28 cellular contexts compared by ENCODE assay signal in the genomic region with DNA sequence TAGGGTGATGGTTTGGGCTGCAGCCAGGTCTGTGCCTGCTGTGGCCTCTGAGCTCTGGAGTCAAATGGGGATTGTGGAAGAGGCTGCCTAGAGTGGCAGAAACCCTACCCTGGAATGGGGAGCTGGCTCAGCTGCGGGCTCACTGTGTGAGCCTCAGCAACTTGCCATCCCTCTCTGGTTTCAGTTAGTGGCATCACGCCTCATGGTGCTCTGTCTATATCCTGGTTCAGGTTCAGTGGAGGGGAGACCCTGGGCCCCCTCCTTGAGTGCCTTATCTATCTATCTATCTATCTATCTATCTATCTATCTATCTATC.
"Had no signal": no experiment of that assay in that cellular context is flagged by ENCODE, and none has a peak within 500 bp of the region (broad histone marks: within the 10 kb centered on the region; RNA-seq: fewer than 3 reads in every experiment).

No MANE protein-coding gene starts in this region.

- H3K4me1 ChIP-seq: left lung, lower lobe of right lung, parathyroid adenoma, right lobe of liver, stomach, testis, thyroid gland, transverse colon, upper lobe of left lung, vagina had no signal

- H3K4me3 ChIP-seq: left lung, lower lobe of right lung, mucosa of descending colon, psoas muscle, right lobe of liver, skin epidermis, stomach, testis, thyroid gland, transverse colon, upper lobe of left lung, vagina had no signal

- H3K36me3 ChIP-seq: left lung, lower lobe of right lung, right lobe of liver, stomach, thyroid gland, transverse colon, upper lobe of left lung, vagina had no signal

- H3K27ac ChIP-seq: left lung, lower lobe of right lung, parathyroid adenoma, psoas muscle, right lobe of liver, skin epidermis, stomach, testis, thyroid gland, transverse colon, upper lobe of left lung, vagina had no signal

- H3K9ac ChIP-seq: parathyroid adenoma had no signal

- H3K27me3 ChIP-seq: right lobe of liver, stomach, testis, thyroid gland, transverse colon, upper lobe of left lung, vagina had no signal

- DNase-seq: hippocampal formation; kidney; left colon; left lung; lower lobe of right lung; mammary epithelial cell; mesendoderm; midbrain; mucosa of descending colon; naive thymus-derived CD4-positive, alpha-beta T cell; nucleus accumbens; psoas muscle; right lobe of liver; stimulated activated CD4-positive, alpha-beta T cell treated with anti-CD3 and anti-CD28 coated beads, Interleukin-12 subunit alpha, Interleukin-12 subunit beta, amount 100 ng/mL, for 4 hours; stimulated activated CD4-positive, alpha-beta T cell treated with anti-CD3 and anti-CD28 coated beads, Interleukin-15, amount 100 ng/mL, for 24 hours; stimulated activated CD4-positive, alpha-beta T cell treated with anti-CD3 and anti-CD28 coated beads, Interleukin-2, amount 100 ng/mL, for 24 hours; stimulated activated CD4-positive, alpha-beta T cell treated with anti-CD3 and anti-CD28 coated beads, Interleukin-4, amount 100 ng/mL, for 1 hour; stimulated activated naive B cell treated with anti-CD40 and anti-IgM and Interleukin-4, amounts not matched to agents 10 μg/mL and 1 μg/mL and 100 μg/mL, for 72 hours; stimulated activated naive CD8-positive, alpha-beta T cell treated with anti-CD3 and anti-CD28 coated beads, Interleukin-15, Interleukin-2, amounts not matched to agents 100 U/mL and 50 U/mL, for 24 hours; stomach; testis; thyroid gland; transverse colon; upper lobe of left lung had no signal

- H3K79me2 ChIP-seq: parathyroid adenoma had no signal

- FAIRE-seq: kidney had no signal

- H3K9me3 ChIP-seq: mucosa of descending colon, testis, thyroid gland, transverse colon, vagina had no signal

- H2AFZ ChIP-seq: parathyroid adenoma had no signal

- ATAC-seq: left colon; left lung; lower lobe of right lung; mucosa of descending colon; naive thymus-derived CD4-positive, alpha-beta T cell; natural killer cell treated with Interleukin-12 subunit alpha and Interleukin-12 subunit beta and Interleukin-15 and Interleukin-18, amount 100 ng/mL, for 72 hours; right lobe of liver; stimulated activated naive B cell treated with anti-CD40 and anti-IgM and Interleukin-4, amounts not matched to agents 10 μg/mL and 1 μg/mL and 100 μg/mL, for 72 hours; stimulated activated naive CD8-positive, alpha-beta T cell treated with anti-CD3 and anti-CD28 coated beads, Interleukin-15, Interleukin-2, amounts not matched to agents 100 U/mL and 50 U/mL, for 24 hours had no signal
